In genomic region chr13:93286047-93286446, GRCh38 we compare ENCODE assay signal across 17 cellular contexts. TPM values are rescaled to one million over a fixed set of nuclear protein-coding genes. Genes with fewer than 3 reads are reported as not detected.
"Had no signal": no experiment of that assay in that cellular context is flagged by ENCODE, and none has a peak within 500 bp of the region (broad histone marks: within the 10 kb centered on the region; RNA-seq: fewer than 3 reads in every experiment).

No MANE protein-coding gene starts in this region.

- H3K27me3 Mint-ChIP-seq: stimulated activated memory B cell treated with anti-CD40 and anti-IgM and Interleukin-4, amounts not matched to agents 10 μg/mL and 1 μg/mL and 100 μg/mL, for 72 hours; stimulated activated naive CD8-positive, alpha-beta T cell treated with anti-CD3 and anti-CD28 coated beads, Interleukin-15, Interleukin-2, amounts not matched to agents 100 ng/mL and 50 ng/mL, for 24 hours had no signal

- H3K4me3 ChIP-seq: esophagus muscularis mucosa, gastroesophageal sphincter, mucosa of descending colon, spleen, tibial artery, upper lobe of left lung, uterus had no signal

- H3K4me1 ChIP-seq: esophagus muscularis mucosa, gastroesophageal sphincter, spleen, tibial artery, upper lobe of left lung, uterus had no signal

- H3K27ac Mint-ChIP-seq: natural killer cell; stimulated activated memory B cell treated with anti-CD40 and anti-IgM and Interleukin-4, amounts not matched to agents 10 μg/mL and 1 μg/mL and 100 μg/mL, for 72 hours; stimulated activated naive CD8-positive, alpha-beta T cell treated with anti-CD3 and anti-CD28 coated beads, Interleukin-15, Interleukin-2, amounts not matched to agents 100 ng/mL and 50 ng/mL, for 24 hours had no signal

- H3K4me3 Mint-ChIP-seq: natural killer cell; stimulated activated memory B cell treated with anti-CD40 and anti-IgM and Interleukin-4, amounts not matched to agents 10 μg/mL and 1 μg/mL and 100 μg/mL, for 72 hours; stimulated activated naive CD8-positive, alpha-beta T cell treated with anti-CD3 and anti-CD28 coated beads, Interleukin-15, Interleukin-2, amounts not matched to agents 100 ng/mL and 50 ng/mL, for 24 hours had no signal

- H3K27ac ChIP-seq: epithelial cell of prostate, esophagus muscularis mucosa, gastroesophageal sphincter, spleen, tibial artery, upper lobe of left lung, uterus had no signal

- DNase-seq: effector memory CD4-positive, alpha-beta T cell; glutamatergic neuron; islet precursor cell; mucosa of descending colon; natural killer cell; spleen; stimulated activated CD4-positive, alpha-beta T cell treated with anti-CD3 and anti-CD28 coated beads, Interleukin-15, amount 100 ng/mL, for 24 hours; stimulated activated CD4-positive, alpha-beta T cell treated with anti-CD3 and anti-CD28 coated beads, Interleukin-1b, Interleukin-23, amount 100 ng/mL, for 48 hours; stimulated activated CD4-positive, alpha-beta T cell treated with anti-CD3 and anti-CD28 coated beads, Interleukin-4, amount 100 ng/mL, for 24 hours; tibial artery; upper lobe of left lung; uterus had no signal

- H3K36me3 Mint-ChIP-seq: natural killer cell; stimulated activated memory B cell treated with anti-CD40 and anti-IgM and Interleukin-4, amounts not matched to agents 10 μg/mL and 1 μg/mL and 100 μg/mL, for 72 hours had no signal

- H3K36me3 ChIP-seq: esophagus muscularis mucosa, gastroesophageal sphincter, spleen, tibial artery, upper lobe of left lung, uterus had no signal

- H3K4me1 Mint-ChIP-seq: natural killer cell; stimulated activated memory B cell treated with anti-CD40 and anti-IgM and Interleukin-4, amounts not matched to agents 10 μg/mL and 1 μg/mL and 100 μg/mL, for 72 hours had no signal

- H3K9me3 Mint-ChIP-seq: stimulated activated memory B cell treated with anti-CD40 and anti-IgM and Interleukin-4, amounts not matched to agents 10 μg/mL and 1 μg/mL and 100 μg/mL, for 72 hours; stimulated activated naive CD8-positive, alpha-beta T cell treated with anti-CD3 and anti-CD28 coated beads, Interleukin-15, Interleukin-2, amounts not matched to agents 100 ng/mL and 50 ng/mL, for 24 hours had no signal

- H3K9me3 ChIP-seq: esophagus muscularis mucosa, gastroesophageal sphincter, mucosa of descending colon, spleen, tibial artery, upper lobe of left lung, uterus had no signal

- H3K27me3 ChIP-seq: esophagus muscularis mucosa, gastroesophageal sphincter, spleen, tibial artery, upper lobe of left lung, uterus had no signal

RNA-seq across cellular contexts. Expression of gene GPC6, which starts 59.4 kb away (rescaled TPM):
- total RNA-seq: natural killer cell had no signal
